2 cellular contexts compared by ENCODE assay signal in the genomic region with DNA sequence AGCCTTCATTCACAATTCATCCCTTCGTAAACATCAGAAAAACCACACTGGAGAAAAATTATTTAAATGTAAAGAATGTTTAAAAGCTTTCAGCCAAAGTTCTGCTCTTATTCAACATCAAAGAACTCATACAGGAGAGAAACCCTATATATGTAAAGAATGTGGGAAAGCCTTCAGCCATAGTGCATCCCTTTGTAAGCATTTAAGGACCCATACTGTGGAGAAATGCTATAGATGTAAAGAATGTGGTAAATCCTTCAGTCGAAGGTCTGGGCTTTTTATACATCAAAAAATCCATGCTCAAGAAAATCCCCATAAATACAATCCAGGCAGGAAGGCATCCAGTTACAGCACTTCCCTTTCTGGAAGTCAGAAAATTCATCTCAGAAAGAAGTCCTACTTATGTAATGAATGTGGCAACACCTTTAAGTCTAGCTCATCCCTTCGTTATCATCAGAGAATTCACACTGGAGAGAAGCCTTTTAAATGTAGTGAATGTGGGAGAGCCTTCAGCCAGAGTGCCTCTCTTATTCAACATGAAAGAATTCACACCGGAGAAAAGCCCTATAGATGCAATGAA. TPM values are rescaled to one million over a fixed set of nuclear protein-coding genes. Genes with fewer than 3 reads are reported as not detected.
"Had no signal": no experiment of that assay in that cellular context is flagged by ENCODE, and none has a peak within 500 bp of the region (broad histone marks: within the 10 kb centered on the region; RNA-seq: fewer than 3 reads in every experiment).

No MANE protein-coding gene starts in this region.

RNA-seq across cellular contexts. Expression of gene ZNF454, which starts 57.8 kb away (rescaled TPM):
- total RNA-seq: natural killer cell treated with Interleukin-12 subunit alpha and Interleukin-12 subunit beta and Interleukin-15 and Interleukin-18, amount 100 ng/mL, for 72 hours had no signal
- polyA plus RNA-seq: hepatocyte had no signal
